ENCODE assay signal across 1 cellular context in the genomic region with DNA sequence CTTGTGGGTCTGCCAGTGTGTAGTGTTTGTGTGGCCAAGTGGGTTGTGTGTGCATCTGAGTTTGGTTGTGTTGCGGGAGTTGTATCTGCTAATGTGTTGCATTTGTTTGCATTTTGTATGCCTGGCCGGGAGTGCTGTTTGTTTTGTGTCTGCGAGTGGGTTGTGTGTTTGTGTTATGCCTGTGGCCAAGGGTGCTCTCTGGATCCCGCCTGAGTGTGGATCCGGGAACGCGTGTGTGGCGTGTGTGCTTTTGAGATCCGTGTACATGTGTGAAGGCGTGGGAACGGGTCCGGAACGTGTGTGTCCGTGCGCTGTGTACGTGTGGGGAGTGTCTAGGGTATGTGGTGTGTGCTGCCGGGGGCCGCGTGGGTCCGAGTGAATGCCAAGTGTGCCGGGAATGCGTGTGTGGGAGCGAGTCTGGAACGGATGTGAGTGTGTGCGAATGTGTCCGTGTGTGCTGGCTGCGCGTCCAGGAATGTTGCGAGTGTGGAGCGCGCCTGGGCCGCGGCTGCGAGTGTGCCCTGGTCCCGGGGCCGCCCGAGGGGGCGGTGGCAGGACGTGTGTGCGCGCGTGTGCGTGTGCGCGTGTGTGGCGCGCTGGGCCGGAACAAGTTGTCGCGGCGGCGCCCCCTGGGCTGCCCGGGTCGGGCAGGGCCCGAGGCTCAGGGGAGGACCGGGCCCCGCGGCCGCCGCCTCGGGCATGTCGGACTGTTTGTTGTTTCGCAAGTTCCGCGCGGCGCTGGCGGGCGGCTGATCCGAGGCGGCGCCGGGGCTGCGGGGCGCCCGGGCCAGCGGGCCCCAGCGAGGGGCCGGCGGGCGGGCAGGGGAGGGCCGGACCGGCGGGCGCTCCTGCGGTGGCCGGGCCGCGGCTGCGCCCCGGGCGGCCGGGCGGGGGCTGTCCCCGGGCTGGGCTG.
TF ChIP-seq lines count a peak whose summit lies in the region.

No MANE protein-coding gene starts in this region.

TF ChIP-seq in K562, 482 proteins besides CTCF, POLR2A, EP300 and RAD21 (continued from another document and continues in another):
- TF ChIP-seq SNRNP70 (optimal IDR thresholded peaks at IDR 0.05; ENCODE audit: low read depth, low read length) (no peak), ELF4 (CRISPR knock-in tag; IDR thresholded peaks at IDR 0.05) (0 out of 2 replicates have a peak, but pooled peaks have one; percentile 22), SMARCA5 (IDR thresholded peaks at IDR 0.05) (peak; percentile 77; the same call in 1 of the 2 replicates), ZNF239 (CRISPR knock-in tag; IDR thresholded peaks at IDR 0.05) (no peak), TCF7L2 (IDR thresholded peaks at IDR 0.05; ENCODE audit: low read depth, low read length) (no peak), SMAD1 (IDR thresholded peaks at IDR 0.05; ENCODE audit: low read depth, low read length, partially characterized antibody) (no peak), MTA1 (IDR thresholded peaks at IDR 0.05; ENCODE audit: borderline replicate concordance) (peak; percentile 71; the same call in 1 of the 2 replicates), FOS (IDR thresholded peaks at IDR 0.05; ENCODE audit: extremely low read depth, insufficient read length) (no peak), XRCC4 (IDR thresholded peaks at IDR 0.05; ENCODE audit: extremely low read depth, insufficient read depth, insufficient read length) (no peak), RHOXF2B (CRISPR knock-in tag; conservative IDR thresholded peaks at IDR 0.05) (no peak), ETS2 (tag; IDR thresholded peaks at IDR 0.05; ENCODE audit: borderline replicate concordance, poor library complexity, severe bottlenecking) (no peak), CEBPG (CRISPR knock-in tag; IDR thresholded peaks at IDR 0.05) (no peak), CEBPG (tag; conservative IDR thresholded peaks at IDR 0.05 in 1 of 2, IDR thresholded peaks at IDR 0.05 in 1 of 2) (no peak), ARID2 (IDR thresholded peaks at IDR 0.05) (no peak), TCF3 (CRISPR knock-in tag; IDR thresholded peaks at IDR 0.05) (no peak), SIN3A (IDR thresholded peaks at IDR 0.05; ENCODE audit: borderline replicate concordance in 2 of 2, control insufficient read depth in 1 of 2, low read depth in 2 of 2, low read length in 2 of 2) (no peak), NBN (IDR thresholded peaks at IDR 0.05; ENCODE audit: low read depth) (0 out of 2 replicates have a peak, but pooled peaks have one; percentile 36), ZC3H4 (CRISPR knock-in tag; IDR thresholded peaks at IDR 0.05; ENCODE audit: borderline replicate concordance) (no peak), SMC3 (conservative IDR thresholded peaks at IDR 0.05; ENCODE audit: insufficient read depth, low read depth, low read length) (no peak), ZNF253 (CRISPR knock-in tag; conservative IDR thresholded peaks at IDR 0.05) (no peak), DPF2 (IDR thresholded peaks at IDR 0.05) (0 out of 2 replicates have a peak, but pooled peaks have one; percentile 42), RCOR1 (IDR thresholded peaks at IDR 0.05; ENCODE audit: borderline replicate concordance in 1 of 2, low read depth in 2 of 2, low read length in 2 of 2) (no peak), CBX8 (IDR thresholded peaks at IDR 0.05; ENCODE audit: borderline replicate concordance, extremely low read depth, low read depth, low read length, poor library complexity, severe bottlenecking) (no peak), MIER1 (IDR thresholded peaks at IDR 0.05; ENCODE audit: low read depth) (peak; percentile 74; the same call in 1 of the 2 replicates)
- TF ChIP-seq, protein P1, sequence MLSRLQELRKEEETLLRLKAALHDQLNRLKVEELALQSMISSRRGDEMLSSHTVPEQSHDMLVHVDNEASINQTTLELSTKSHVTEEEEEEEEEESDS (CRISPR knock-in tag; IDR thresholded peaks at IDR 0.05) = no peak
- TF ChIP-seq, protein P2, sequence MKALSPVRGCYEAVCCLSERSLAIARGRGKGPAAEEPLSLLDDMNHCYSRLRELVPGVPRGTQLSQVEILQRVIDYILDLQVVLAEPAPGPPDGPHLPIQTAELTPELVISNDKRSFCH (CRISPR knock-in tag; IDR thresholded peaks at IDR 0.05) = no peak
- TF ChIP-seq, protein P2 (tag; IDR thresholded peaks at IDR 0.05) = no peak
- TF ChIP-seq, protein P3, sequence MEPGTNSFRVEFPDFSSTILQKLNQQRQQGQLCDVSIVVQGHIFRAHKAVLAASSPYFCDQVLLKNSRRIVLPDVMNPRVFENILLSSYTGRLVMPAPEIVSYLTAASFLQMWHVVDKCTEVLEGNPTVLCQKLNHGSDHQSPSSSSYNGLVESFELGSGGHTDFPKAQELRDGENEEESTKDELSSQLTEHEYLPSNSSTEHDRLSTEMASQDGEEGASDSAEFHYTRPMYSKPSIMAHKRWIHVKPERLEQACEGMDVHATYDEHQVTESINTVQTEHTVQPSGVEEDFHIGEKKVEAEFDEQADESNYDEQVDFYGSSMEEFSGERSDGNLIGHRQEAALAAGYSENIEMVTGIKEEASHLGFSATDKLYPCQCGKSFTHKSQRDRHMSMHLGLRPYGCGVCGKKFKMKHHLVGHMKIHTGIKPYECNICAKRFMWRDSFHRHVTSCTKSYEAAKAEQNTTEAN (CRISPR knock-in tag; IDR thresholded peaks at IDR 0.05) = 0 out of 2 replicates have a peak, but pooled peaks have one; percentile 69
- TF ChIP-seq, protein P4, sequence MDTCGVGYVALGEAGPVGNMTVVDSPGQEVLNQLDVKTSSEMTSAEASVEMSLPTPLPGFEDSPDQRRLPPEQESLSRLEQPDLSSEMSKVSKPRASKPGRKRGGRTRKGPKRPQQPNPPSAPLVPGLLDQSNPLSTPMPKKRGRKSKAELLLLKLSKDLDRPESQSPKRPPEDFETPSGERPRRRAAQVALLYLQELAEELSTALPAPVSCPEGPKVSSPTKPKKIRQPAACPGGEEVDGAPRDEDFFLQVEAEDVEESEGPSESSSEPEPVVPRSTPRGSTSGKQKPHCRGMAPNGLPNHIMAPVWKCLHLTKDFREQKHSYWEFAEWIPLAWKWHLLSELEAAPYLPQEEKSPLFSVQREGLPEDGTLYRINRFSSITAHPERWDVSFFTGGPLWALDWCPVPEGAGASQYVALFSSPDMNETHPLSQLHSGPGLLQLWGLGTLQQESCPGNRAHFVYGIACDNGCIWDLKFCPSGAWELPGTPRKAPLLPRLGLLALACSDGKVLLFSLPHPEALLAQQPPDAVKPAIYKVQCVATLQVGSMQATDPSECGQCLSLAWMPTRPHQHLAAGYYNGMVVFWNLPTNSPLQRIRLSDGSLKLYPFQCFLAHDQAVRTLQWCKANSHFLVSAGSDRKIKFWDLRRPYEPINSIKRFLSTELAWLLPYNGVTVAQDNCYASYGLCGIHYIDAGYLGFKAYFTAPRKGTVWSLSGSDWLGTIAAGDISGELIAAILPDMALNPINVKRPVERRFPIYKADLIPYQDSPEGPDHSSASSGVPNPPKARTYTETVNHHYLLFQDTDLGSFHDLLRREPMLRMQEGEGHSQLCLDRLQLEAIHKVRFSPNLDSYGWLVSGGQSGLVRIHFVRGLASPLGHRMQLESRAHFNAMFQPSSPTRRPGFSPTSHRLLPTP (IDR thresholded peaks at IDR 0.05; ENCODE audit: borderline replicate concordance, extremely low read depth, insufficient read length) = no peak
- TF ChIP-seq, protein P5, sequence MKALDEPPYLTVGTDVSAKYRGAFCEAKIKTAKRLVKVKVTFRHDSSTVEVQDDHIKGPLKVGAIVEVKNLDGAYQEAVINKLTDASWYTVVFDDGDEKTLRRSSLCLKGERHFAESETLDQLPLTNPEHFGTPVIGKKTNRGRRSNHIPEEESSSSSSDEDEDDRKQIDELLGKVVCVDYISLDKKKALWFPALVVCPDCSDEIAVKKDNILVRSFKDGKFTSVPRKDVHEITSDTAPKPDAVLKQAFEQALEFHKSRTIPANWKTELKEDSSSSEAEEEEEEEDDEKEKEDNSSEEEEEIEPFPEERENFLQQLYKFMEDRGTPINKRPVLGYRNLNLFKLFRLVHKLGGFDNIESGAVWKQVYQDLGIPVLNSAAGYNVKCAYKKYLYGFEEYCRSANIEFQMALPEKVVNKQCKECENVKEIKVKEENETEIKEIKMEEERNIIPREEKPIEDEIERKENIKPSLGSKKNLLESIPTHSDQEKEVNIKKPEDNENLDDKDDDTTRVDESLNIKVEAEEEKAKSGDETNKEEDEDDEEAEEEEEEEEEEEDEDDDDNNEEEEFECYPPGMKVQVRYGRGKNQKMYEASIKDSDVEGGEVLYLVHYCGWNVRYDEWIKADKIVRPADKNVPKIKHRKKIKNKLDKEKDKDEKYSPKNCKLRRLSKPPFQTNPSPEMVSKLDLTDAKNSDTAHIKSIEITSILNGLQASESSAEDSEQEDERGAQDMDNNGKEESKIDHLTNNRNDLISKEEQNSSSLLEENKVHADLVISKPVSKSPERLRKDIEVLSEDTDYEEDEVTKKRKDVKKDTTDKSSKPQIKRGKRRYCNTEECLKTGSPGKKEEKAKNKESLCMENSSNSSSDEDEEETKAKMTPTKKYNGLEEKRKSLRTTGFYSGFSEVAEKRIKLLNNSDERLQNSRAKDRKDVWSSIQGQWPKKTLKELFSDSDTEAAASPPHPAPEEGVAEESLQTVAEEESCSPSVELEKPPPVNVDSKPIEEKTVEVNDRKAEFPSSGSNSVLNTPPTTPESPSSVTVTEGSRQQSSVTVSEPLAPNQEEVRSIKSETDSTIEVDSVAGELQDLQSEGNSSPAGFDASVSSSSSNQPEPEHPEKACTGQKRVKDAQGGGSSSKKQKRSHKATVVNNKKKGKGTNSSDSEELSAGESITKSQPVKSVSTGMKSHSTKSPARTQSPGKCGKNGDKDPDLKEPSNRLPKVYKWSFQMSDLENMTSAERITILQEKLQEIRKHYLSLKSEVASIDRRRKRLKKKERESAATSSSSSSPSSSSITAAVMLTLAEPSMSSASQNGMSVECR (CRISPR knock-in tag; IDR thresholded peaks at IDR 0.05) = no peak
- TF ChIP-seq, protein P6, sequence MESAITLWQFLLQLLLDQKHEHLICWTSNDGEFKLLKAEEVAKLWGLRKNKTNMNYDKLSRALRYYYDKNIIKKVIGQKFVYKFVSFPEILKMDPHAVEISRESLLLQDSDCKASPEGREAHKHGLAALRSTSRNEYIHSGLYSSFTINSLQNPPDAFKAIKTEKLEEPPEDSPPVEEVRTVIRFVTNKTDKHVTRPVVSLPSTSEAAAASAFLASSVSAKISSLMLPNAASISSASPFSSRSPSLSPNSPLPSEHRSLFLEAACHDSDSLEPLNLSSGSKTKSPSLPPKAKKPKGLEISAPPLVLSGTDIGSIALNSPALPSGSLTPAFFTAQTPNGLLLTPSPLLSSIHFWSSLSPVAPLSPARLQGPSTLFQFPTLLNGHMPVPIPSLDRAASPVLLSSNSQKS (CRISPR knock-in tag; IDR thresholded peaks at IDR 0.05) = no peak
- TF ChIP-seq, protein P7, sequence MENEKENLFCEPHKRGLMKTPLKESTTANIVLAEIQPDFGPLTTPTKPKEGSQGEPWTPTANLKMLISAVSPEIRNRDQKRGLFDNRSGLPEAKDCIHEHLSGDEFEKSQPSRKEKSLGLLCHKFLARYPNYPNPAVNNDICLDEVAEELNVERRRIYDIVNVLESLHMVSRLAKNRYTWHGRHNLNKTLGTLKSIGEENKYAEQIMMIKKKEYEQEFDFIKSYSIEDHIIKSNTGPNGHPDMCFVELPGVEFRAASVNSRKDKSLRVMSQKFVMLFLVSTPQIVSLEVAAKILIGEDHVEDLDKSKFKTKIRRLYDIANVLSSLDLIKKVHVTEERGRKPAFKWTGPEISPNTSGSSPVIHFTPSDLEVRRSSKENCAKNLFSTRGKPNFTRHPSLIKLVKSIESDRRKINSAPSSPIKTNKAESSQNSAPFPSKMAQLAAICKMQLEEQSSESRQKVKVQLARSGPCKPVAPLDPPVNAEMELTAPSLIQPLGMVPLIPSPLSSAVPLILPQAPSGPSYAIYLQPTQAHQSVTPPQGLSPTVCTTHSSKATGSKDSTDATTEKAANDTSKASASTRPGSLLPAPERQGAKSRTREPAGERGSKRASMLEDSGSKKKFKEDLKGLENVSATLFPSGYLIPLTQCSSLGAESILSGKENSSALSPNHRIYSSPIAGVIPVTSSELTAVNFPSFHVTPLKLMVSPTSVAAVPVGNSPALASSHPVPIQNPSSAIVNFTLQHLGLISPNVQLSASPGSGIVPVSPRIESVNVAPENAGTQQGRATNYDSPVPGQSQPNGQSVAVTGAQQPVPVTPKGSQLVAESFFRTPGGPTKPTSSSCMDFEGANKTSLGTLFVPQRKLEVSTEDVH (IDR thresholded peaks at IDR 0.05; ENCODE audit: low read depth, partially characterized antibody) = no peak
- TF ChIP-seq, protein P8, sequence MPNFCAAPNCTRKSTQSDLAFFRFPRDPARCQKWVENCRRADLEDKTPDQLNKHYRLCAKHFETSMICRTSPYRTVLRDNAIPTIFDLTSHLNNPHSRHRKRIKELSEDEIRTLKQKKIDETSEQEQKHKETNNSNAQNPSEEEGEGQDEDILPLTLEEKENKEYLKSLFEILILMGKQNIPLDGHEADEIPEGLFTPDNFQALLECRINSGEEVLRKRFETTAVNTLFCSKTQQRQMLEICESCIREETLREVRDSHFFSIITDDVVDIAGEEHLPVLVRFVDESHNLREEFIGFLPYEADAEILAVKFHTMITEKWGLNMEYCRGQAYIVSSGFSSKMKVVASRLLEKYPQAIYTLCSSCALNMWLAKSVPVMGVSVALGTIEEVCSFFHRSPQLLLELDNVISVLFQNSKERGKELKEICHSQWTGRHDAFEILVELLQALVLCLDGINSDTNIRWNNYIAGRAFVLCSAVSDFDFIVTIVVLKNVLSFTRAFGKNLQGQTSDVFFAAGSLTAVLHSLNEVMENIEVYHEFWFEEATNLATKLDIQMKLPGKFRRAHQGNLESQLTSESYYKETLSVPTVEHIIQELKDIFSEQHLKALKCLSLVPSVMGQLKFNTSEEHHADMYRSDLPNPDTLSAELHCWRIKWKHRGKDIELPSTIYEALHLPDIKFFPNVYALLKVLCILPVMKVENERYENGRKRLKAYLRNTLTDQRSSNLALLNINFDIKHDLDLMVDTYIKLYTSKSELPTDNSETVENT (CRISPR knock-in tag; IDR thresholded peaks at IDR 0.05) = 0 out of 2 replicates have a peak, but pooled peaks have one; percentile 9
- TF ChIP-seq, protein P9, sequence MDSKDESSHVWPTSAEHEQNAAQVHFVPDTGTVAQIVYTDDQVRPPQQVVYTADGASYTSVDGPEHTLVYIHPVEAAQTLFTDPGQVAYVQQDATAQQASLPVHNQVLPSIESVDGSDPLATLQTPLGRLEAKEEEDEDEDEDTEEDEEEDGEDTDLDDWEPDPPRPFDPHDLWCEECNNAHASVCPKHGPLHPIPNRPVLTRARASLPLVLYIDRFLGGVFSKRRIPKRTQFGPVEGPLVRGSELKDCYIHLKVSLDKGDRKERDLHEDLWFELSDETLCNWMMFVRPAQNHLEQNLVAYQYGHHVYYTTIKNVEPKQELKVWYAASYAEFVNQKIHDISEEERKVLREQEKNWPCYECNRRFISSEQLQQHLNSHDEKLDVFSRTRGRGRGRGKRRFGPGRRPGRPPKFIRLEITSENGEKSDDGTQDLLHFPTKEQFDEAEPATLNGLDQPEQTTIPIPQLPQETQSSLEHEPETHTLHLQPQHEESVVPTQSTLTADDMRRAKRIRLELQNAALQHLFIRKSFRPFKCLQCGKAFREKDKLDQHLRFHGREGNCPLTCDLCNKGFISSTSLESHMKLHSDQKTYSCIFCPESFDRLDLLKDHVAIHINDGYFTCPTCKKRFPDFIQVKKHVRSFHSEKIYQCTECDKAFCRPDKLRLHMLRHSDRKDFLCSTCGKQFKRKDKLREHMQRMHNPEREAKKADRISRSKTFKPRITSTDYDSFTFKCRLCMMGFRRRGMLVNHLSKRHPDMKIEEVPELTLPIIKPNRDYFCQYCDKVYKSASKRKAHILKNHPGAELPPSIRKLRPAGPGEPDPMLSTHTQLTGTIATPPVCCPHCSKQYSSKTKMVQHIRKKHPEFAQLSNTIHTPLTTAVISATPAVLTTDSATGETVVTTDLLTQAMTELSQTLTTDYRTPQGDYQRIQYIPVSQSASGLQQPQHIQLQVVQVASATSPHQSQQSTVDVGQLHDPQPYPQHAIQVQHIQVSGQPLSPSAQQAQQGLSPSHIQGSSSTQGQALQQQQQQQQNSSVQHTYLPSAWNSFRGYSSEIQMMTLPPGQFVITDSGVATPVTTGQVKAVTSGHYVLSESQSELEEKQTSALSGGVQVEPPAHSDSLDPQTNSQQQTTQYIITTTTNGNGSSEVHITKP (IDR thresholded peaks at IDR 0.05; ENCODE audit: partially characterized antibody) = no peak
